In genomic region chr19:41233748-41234240, GRCh38 we compare ENCODE assay signal across 17 cellular contexts. TPM values are rescaled to one million over a fixed set of nuclear protein-coding genes. Genes with fewer than 3 reads are reported as not detected.
DNase-seq lines count a peak whose midpoint lies in the region; ATAC-seq and TF ChIP-seq lines count a peak whose summit lies in the region.
"Had no signal": no experiment of that assay in that cellular context is flagged by ENCODE, and none has a peak within 500 bp of the region (broad histone marks: within the 10 kb centered on the region; RNA-seq: fewer than 3 reads in every experiment).

No MANE protein-coding gene starts in this region.

- no peak overlapping the region for H3K27ac ChIP-seq in right atrium auricular region
- H3K27ac ChIP-seq: testis had no signal

- H3K27me3 ChIP-seq in right atrium auricular region: no peaks in the 10 kb centered on the region
- H3K27me3 ChIP-seq: body of pancreas, esophagus muscularis mucosa, testis had no signal

- ATAC-seq in Right ventricle myocardium superior (ENCODE audit: poor library complexity) (peak; percentile 74), mucosa of descending colon (peak; percentile 52)
- ATAC-seq: activated CD4-positive, alpha-beta T cell treated with anti-CD3 and anti-CD28 coated beads for 36 hours; body of pancreas had no signal

- H3K36me3 ChIP-seq in right atrium auricular region (peaks cover 50% of the 10 kb centered on the region), mucosa of descending colon (ENCODE audit: low read depth) (no peaks in the 10 kb centered on the region)

- peak; percentile 51 for DNase-seq in Right ventricle myocardium superior
- DNase-seq in right atrium auricular region (ENCODE audit: low spot score): no peak
- peak; percentile 54 for DNase-seq in globus pallidus (ENCODE audit: low spot score)
- no peak for DNase-seq in mucosa of descending colon
- DNase-seq in AG08396 (ENCODE audit: low spot score): no peak
- DNase-seq in NCI-H748 (lab: John Stamatoyannopoulos, UW; ENCODE audit: unreplicated experiment): no peak
- no peak for DNase-seq in stimulated activated CD4-positive, alpha-beta T cell treated with anti-CD3 and anti-CD28 coated beads, Interleukin-12 subunit alpha, Interleukin-12 subunit beta, amount 100 ng/mL, for 4 hours
- DNase-seq in SHP77 treated with DMSO at 0.1 percent for 48 hours (lab: John Stamatoyannopoulos, UW): no peak
- DNase-seq: activated CD4-positive, alpha-beta T cell treated with anti-CD3 and anti-CD28 coated beads for 36 hours; activated naive CD4-positive, alpha-beta T cell treated with anti-CD3 and anti-CD28 coated beads for 36 hours; kidney; NCI-H1048; NCI-H2171; stimulated activated CD4-positive, alpha-beta T cell treated with anti-CD3 and anti-CD28 coated beads, Interleukin-1b, Interleukin-23, amount 100 ng/mL, for 48 hours; testis had no signal

- intact Hi-C loops in Right ventricle myocardium superior (cut with DNase I): no loop called here
- intact Hi-C loops in mucosa of descending colon (cut with DNase I, micrococcal nuclease): no loop called here

- H3K9me3 ChIP-seq in right atrium auricular region (no peaks in the 10 kb centered on the region), mucosa of descending colon (no peaks in the 10 kb centered on the region)
- H3K9me3 ChIP-seq: body of pancreas, esophagus muscularis mucosa, testis had no signal

- H3K4me1 ChIP-seq in right atrium auricular region (no peaks in the 10 kb centered on the region), mucosa of descending colon (ENCODE audit: low read depth) (no peaks in the 10 kb centered on the region)
- H3K4me1 ChIP-seq: body of pancreas, testis had no signal

- TF ChIP-seq CTCF in right atrium auricular region (IDR thresholded peaks at IDR 0.05): no peak
- no peak for TF ChIP-seq CTCF in mucosa of descending colon (IDR thresholded peaks at IDR 0.05)

- H3K4me3 ChIP-seq in right atrium auricular region (no peak overlapping the region), mucosa of descending colon (no peak overlapping the region)
- H3K4me3 ChIP-seq: body of pancreas, esophagus muscularis mucosa, testis had no signal

RNA-seq across cellular contexts. Expression of gene AXL, which starts 14.8 kb away (rescaled TPM):
- total RNA-seq in Right ventricle myocardium superior (18.0 TPM), right atrium auricular region (10 to 100 TPM; 27.3 to 81.4 TPM), mucosa of descending colon (10 to 100 TPM in 2 of 3 donors, 1 to 10 TPM in 1; 7.3 to 93.6 (median 19.3) TPM)

RNA-seq across cellular contexts. Expression of gene HNRNPUL1, which starts 30.4 kb away (rescaled TPM):
- 114 TPM for total RNA-seq in Right ventricle myocardium superior
- 100 to 1,000 TPM in 1 of 2 donors, 10 to 100 TPM in 1; 88.8 to 109 TPM for total RNA-seq in right atrium auricular region
- total RNA-seq in mucosa of descending colon: 100 to 1,000 TPM; 155 to 234 (median 190) TPM

RNA-seq across cellular contexts. Expression of gene CYP2S1, which starts 40.8 kb away (rescaled TPM):
- 0.56 TPM for total RNA-seq in Right ventricle myocardium superior
- 1 to 10 TPM in 1 of 2 donors, under 1 TPM in 1; 0.59 to 1.6 TPM for total RNA-seq in right atrium auricular region
- total RNA-seq in mucosa of descending colon: 10 to 100 TPM in 2 of 3 donors, 1 to 10 TPM in 1; 9.1 to 45.4 (median 41.2) TPM

Comparison
In these comparisons a context has a peak if more than half of its experiments do, and no peak if none do; other contexts are left out.
1. DNase-seq: peak in Right ventricle myocardium superior (single experiment) and globus pallidus (single experiment); none in right atrium auricular region (single experiment), mucosa of descending colon (0 of 3), AG08396 (single experiment), NCI-H748 (single experiment), stimulated activated CD4-positive, alpha-beta T cell treated with anti-CD3 and anti-CD28 coated beads, Interleukin-12 subunit alpha, Interleukin-12 subunit beta, amount 100 ng/mL, for 4 hours (single experiment) and SHP77 treated with DMSO at 0.1 percent for 48 hours (single experiment).